In the genomic region with DNA sequence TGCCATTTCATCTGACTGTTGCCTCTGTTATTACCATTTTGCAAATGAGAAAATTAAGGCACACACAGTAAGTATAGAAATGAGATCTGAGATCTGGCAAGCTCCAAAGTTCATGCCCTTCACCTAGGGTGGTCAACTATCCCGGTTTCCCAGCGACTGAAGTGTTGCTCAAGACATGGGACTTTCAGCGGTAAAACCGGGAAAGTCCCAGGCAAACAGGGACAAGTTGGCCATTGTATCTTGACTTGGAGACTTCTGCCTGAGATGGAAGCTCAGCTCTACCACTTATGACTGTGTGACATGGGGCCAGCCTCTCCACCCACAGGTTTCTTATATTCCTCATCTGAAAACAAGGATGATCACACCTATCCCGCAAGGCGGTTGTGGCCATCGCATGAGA, we compare ENCODE assay signal across 23 cellular contexts. TPM values are rescaled to one million over a fixed set of nuclear protein-coding genes. Genes with fewer than 3 reads are reported as not detected.
A peak's percentile ranks its signal among the peaks of the same experiment; 100 is the strongest.
DNase-seq lines count a peak whose midpoint lies in the region; FAIRE-seq and TF ChIP-seq lines count a peak whose summit lies in the region.
"Had no signal": no experiment of that assay in that cellular context is flagged by ENCODE, and none has a peak within 500 bp of the region (broad histone marks: within the 10 kb centered on the region; RNA-seq: fewer than 3 reads in every experiment).

No MANE protein-coding gene starts in this region.

- intact Hi-C loops in mammary epithelial cell (cut with micrococcal nuclease), result no loop called here
- intact Hi-C loops in breast epithelium (cut with DNase I; ENCODE audit: low total_unique reads), result no loop called here

- no peak for TF ChIP-seq CTCF in mammary epithelial cell (conservative IDR thresholded peaks at IDR 0.05 in 1 of 2, IDR thresholded peaks at IDR 0.05 in 1 of 2; ENCODE audit: extremely low read depth in 1 of 2, insufficient read depth in 1 of 2, low read depth in 1 of 2, low read length in 2 of 2)
- no peak for TF ChIP-seq CTCF in breast epithelium (IDR thresholded peaks at IDR 0.05)
- no peak for TF ChIP-seq CTCF in H1 (IDR thresholded peaks at IDR 0.05; ENCODE audit: control extremely low read depth in 1 of 3, insufficient read depth in 1 of 3, low read depth in 1 of 3, low read length in 3 of 3)
- no peak for TF ChIP-seq CTCF in SK-N-SH (IDR thresholded peaks at IDR 0.05)

- 36% methylated on average over 7 of the region's 7 CpGs for WGBS in mammary epithelial cell (ENCODE audit: low coverage, missing lambda C conversion rate)
- 97% methylated on average over 7 of the region's 7 CpGs; no CpG with 5 or more reads in 1 of the 2 experiments for WGBS in H1 (ENCODE audit: extremely low coverage in 1 of 2, insufficient coverage in 1 of 2, insufficient read length in 1 of 2, insufficient replicate concordance in 2 of 2, low coverage in 1 of 2, low lambda C conversion rate in 2 of 2, missing lambda C conversion rate in 1 of 2), 2 experiments
- no CpG with 5 or more reads among the region's 7 CpGs for WGBS in neuronal stem cell (ENCODE audit: extremely low coverage in 2 of 2, insufficient read length in 2 of 2, insufficient replicate concordance in 1 of 2), 2 donors
- WGBS in SK-N-SH (ENCODE audit: low lambda C conversion rate), result 98% methylated on average over 7 of the region's 7 CpGs

- H3K18ac ChIP-seq in H1 (ENCODE audit: extremely low read depth, low read length) (no peak overlapping the region), neuronal stem cell (ENCODE audit: low read length) (no peak overlapping the region)

- dilution Hi-C loops in mammary epithelial cell (cut with HindIII; ENCODE audit: low sequenced_read_pairs), result no loop called here

- no peak overlapping the region for H3K4me2 ChIP-seq in mammary epithelial cell (ENCODE audit: insufficient read depth, low read depth, low read length)
- H3K4me2 ChIP-seq in H1 (ENCODE audit: insufficient read depth in 1 of 2, low read depth in 2 of 2, low read length in 2 of 2), result no peak overlapping the region
- H3K4me2 ChIP-seq in neuronal stem cell (ENCODE audit: insufficient read depth, low read length, poor library complexity, severe bottlenecking), result no peak overlapping the region
- H3K4me2 ChIP-seq in SK-N-SH, result no peak overlapping the region
- H3K4me2 ChIP-seq: BLaER1 had no signal

- H2AFZ ChIP-seq in mammary epithelial cell (ENCODE audit: low read depth, low read length) (no peak overlapping the region), H1 (ENCODE audit: low read length) (no peak overlapping the region), neuronal stem cell (ENCODE audit: low read length) (no peak overlapping the region), SK-N-SH (ENCODE audit: low read depth) (no peak overlapping the region)

- H3K79me2 ChIP-seq in mammary epithelial cell (ENCODE audit: insufficient read depth, low read length) (no peaks in the 10 kb centered on the region), H1 (ENCODE audit: control insufficient read depth in 1 of 2, insufficient read depth in 2 of 2, low read length in 2 of 2) (no peaks in the 10 kb centered on the region), SK-N-SH (ENCODE audit: insufficient read depth) (no peaks in the 10 kb centered on the region)

- no peaks in the 10 kb centered on the region for H3K79me1 ChIP-seq in H1 (ENCODE audit: low read depth, low read length)
- H3K79me1 ChIP-seq in neuronal stem cell (ENCODE audit: low read depth, low read length), result no peaks in the 10 kb centered on the region

- FAIRE-seq in H1 (lab: Jason Lieb, UNC), result no peak
- FAIRE-seq: A204.1, GM12891, GM18507 had no signal

- in situ Hi-C loops in mammary epithelial cell (cut with MboI; ENCODE audit: low sequenced_read_pairs in 2 of 2), result no loop called here

- H3K4ac ChIP-seq in H1 (replicated peaks; ENCODE audit: insufficient read length, low read depth, low read length) (no peak overlapping the region), neuronal stem cell (ENCODE audit: low read length) (no peak overlapping the region)

- H3K9ac ChIP-seq in mammary epithelial cell (ENCODE audit: insufficient read depth, low read length) (no peak overlapping the region), H1 (replicated peaks in 1 of 4; ENCODE audit: extremely low read depth in 1 of 4, low read depth in 3 of 4, low read length in 3 of 4) (no peak overlapping the region), neuronal stem cell (ENCODE audit: low read depth, low read length, poor library complexity) (no peak overlapping the region), SK-N-SH (no peak overlapping the region)
- H3K9ac ChIP-seq: BLaER1 had no signal

- H2BK12ac ChIP-seq in H1 (ENCODE audit: low read depth, low read length) (no peak overlapping the region), neuronal stem cell (ENCODE audit: low read length) (no peak overlapping the region)

- no peak overlapping the region for H2BK120ac ChIP-seq in H1 (replicated peaks; ENCODE audit: low read depth, low read length)
- H2BK120ac ChIP-seq in neuronal stem cell (ENCODE audit: low read depth, low read length), result no peak overlapping the region

- H2BK15ac ChIP-seq in H1 (ENCODE audit: low read length), result no peak overlapping the region
- H2BK15ac ChIP-seq in neuronal stem cell (ENCODE audit: low read length), result no peak overlapping the region

- no peak overlapping the region for H4K5ac ChIP-seq in H1 (ENCODE audit: insufficient read length, low read depth, low read length)

- peaks cover 7% of the 10 kb centered on the region for H3K4me1 ChIP-seq in mammary epithelial cell (ENCODE audit: insufficient read depth, low read length)
- H3K4me1 ChIP-seq in breast epithelium, result no peaks in the 10 kb centered on the region
- peaks cover 0 to 7% (median 1%) of the 10 kb centered on the region in 4 experiments; a peak in 3 of 7 replicates for H3K4me1 ChIP-seq in H1 (replicated peaks in 1 of 4; ENCODE audit: control insufficient read depth in 3 of 4, insufficient read depth in 4 of 4, low read length in 3 of 4)
- H3K4me1 ChIP-seq in neuronal stem cell (ENCODE audit: control insufficient read depth in 2 of 2, insufficient read depth in 1 of 2, low read depth in 1 of 2, low read length in 2 of 2), result peaks cover 0 to 9% of the 10 kb centered on the region in 2 donors
- peaks cover 12 to 13% of the 10 kb centered on the region in 2 experiments for H3K4me1 ChIP-seq in SK-N-SH (ENCODE audit: control insufficient read depth in 1 of 2, insufficient read depth in 2 of 2, low read depth in 1 of 2, low read length in 1 of 2)
- H3K4me1 ChIP-seq: BLaER1 had no signal

- no peak overlapping the region for H2BK5ac ChIP-seq in H1 (ENCODE audit: low read depth, low read length)
- H2BK5ac ChIP-seq in neuronal stem cell (ENCODE audit: low read length), result no peak overlapping the region

- no peaks in the 10 kb centered on the region for H3K27me3 ChIP-seq in mammary epithelial cell (ENCODE audit: insufficient read depth, low read length)
- H3K27me3 ChIP-seq in breast epithelium, result no peaks in the 10 kb centered on the region
- H3K27me3 ChIP-seq in H1 (replicated peaks in 1 of 4; ENCODE audit: control insufficient read depth in 3 of 4, extremely low read depth in 1 of 4, insufficient read depth in 3 of 4, low read length in 3 of 4), result no peaks in the 10 kb centered on the region
- H3K27me3 ChIP-seq in neuronal stem cell (ENCODE audit: control insufficient read depth in 3 of 3, insufficient read depth in 3 of 3, low read depth in 1 of 3, low read length in 3 of 3), result peaks cover 0 to 20% (median 0%) of the 10 kb centered on the region in 3 experiments
- H3K27me3 ChIP-seq in SK-N-SH (ENCODE audit: insufficient read depth), result no peaks in the 10 kb centered on the region
- H3K27me3 ChIP-seq: BLaER1 had no signal

- TF ChIP-seq EP300 in H1 (IDR thresholded peaks at IDR 0.05; ENCODE audit: borderline replicate concordance in 1 of 2, low read depth in 2 of 2, low read length in 2 of 2) (no peak), SK-N-SH (IDR thresholded peaks at IDR 0.05; ENCODE audit: borderline replicate concordance in 1 of 2, low read depth in 1 of 2, low read length in 1 of 2) (no peak)

- H3K9me2 ChIP-seq in SK-N-SH, result no peaks in the 10 kb centered on the region

- H3K4me3 ChIP-seq in mammary epithelial cell (replicated peaks in 1 of 3; ENCODE audit: insufficient read depth in 1 of 3, low read depth in 2 of 3, low read length in 3 of 3), result no peak overlapping the region
- H3K4me3 ChIP-seq in breast epithelium, result no peak overlapping the region
- no peak overlapping the region for H3K4me3 ChIP-seq in H1 (ENCODE audit: extremely low read depth in 1 of 4, insufficient read depth in 2 of 4, low read depth in 3 of 4, low read length in 4 of 4)
- H3K4me3 ChIP-seq in neuronal stem cell (ENCODE audit: low read length in 2 of 2), result no peak overlapping the region
- H3K4me3 ChIP-seq in SK-N-SH (ENCODE audit: low read depth in 2 of 2, low read length in 1 of 2), result no peak overlapping the region
- H3K4me3 ChIP-seq: BLaER1 had no signal

- CTCF ChIA-PET in mammary epithelial cell (lab: Charles Lee; ENCODE audit: low non-redundant PET) (no interaction called here), H1 (lab: Charles Lee; ENCODE audit: partially characterized antibody) (interaction anchor here (0.8 to 4.3 kb wide), 6 partner anchors 10 to 203 kb away, joined by 3 to 24 read pairs (median 4); no protein-coding TSS in a partner anchor), SK-N-SH (lab: Yijun Ruan, JAX) (interaction anchor here (1.4 kb wide), 1 partner anchor 28 kb away, joined by 3 read pairs; no protein-coding TSS in a partner anchor)

- H4K8ac ChIP-seq in H1 (ENCODE audit: extremely low read depth, insufficient read depth, low read length), result no peak overlapping the region
- no peak overlapping the region for H4K8ac ChIP-seq in neuronal stem cell (ENCODE audit: low read depth, low read length)

- POLR2A ChIA-PET in H1 (lab: Charles Lee; ENCODE audit: partially characterized antibody), result interaction anchor here (0.8 to 2.9 kb wide), 4 partner anchors 16 to 60 kb away, joined by 3 to 15 read pairs (median 5); a partner anchor contains a TSS
- POLR2A ChIA-PET in SK-N-SH (lab: Yijun Ruan, JAX), result no interaction called here

- H3K36me3 ChIP-seq in mammary epithelial cell (ENCODE audit: insufficient read depth, low read length) (no peaks in the 10 kb centered on the region), breast epithelium (no peaks in the 10 kb centered on the region), H1 (ENCODE audit: control insufficient read depth in 2 of 4, insufficient read depth in 4 of 4, low read length in 3 of 4) (no peaks in the 10 kb centered on the region), neuronal stem cell (replicated peaks in 1 of 2; ENCODE audit: control insufficient read depth in 2 of 2, insufficient read depth in 2 of 2, low read length in 2 of 2) (no peaks in the 10 kb centered on the region), SK-N-SH (replicated peaks in 1 of 2; ENCODE audit: control insufficient read depth in 1 of 2, insufficient read depth in 2 of 2, low read length in 1 of 2) (no peaks in the 10 kb centered on the region)
- H3K36me3 ChIP-seq: BLaER1 had no signal

- H3K23ac ChIP-seq in H1 (ENCODE audit: insufficient read length), result no peak overlapping the region
- H3K23ac ChIP-seq in neuronal stem cell (ENCODE audit: low read depth, low read length, poor library complexity), result no peak overlapping the region

- no TSS peak for BruUV-seq in mammary epithelial cell (replicated peaks; lab: Mats Ljungman, UMichigan)

- H3K23me2 ChIP-seq in H1 (ENCODE audit: low read depth, low read length), result no peaks in the 10 kb centered on the region

- no peak overlapping the region for H2BK20ac ChIP-seq in H1 (ENCODE audit: low read length)

- DNase-seq in mammary epithelial cell (peak; percentile 68), breast epithelium (ENCODE audit: low spot score in 2 of 2) (no peak), H1 (ENCODE audit: low read depth in 1 of 2, low spot score in 2 of 2) (no peak), neuronal stem cell (ENCODE audit: low spot score) (no peak), EL (no peak), nucleus accumbens (lab: John Stamatoyannopoulos, UW) (no peak), NCI-H774 (lab: John Stamatoyannopoulos, UW) (no peak), SK-N-SH (no peak)
- DNase-seq: Caco-2; CD4-positive, CD25-positive, alpha-beta regulatory T cell; CD8-positive, alpha-beta T cell; DMS153; DND-41; GF-D8; GOT3; H7; HCEC 1CT had no signal

- no peak overlapping the region for H3K56ac ChIP-seq in H1 (replicated peaks; ENCODE audit: insufficient read length, low read depth, low read length)

- no peak overlapping the region for H4K91ac ChIP-seq in H1 (replicated peaks; ENCODE audit: insufficient read length, low read length)
- H4K91ac ChIP-seq in neuronal stem cell (ENCODE audit: low read depth, low read length, poor library complexity), result no peak overlapping the region

- peaks cover 30% of the 10 kb centered on the region for H3F3A ChIP-seq in SK-N-SH (replicated peaks; ENCODE audit: insufficient read depth)

- 0 out of 2 replicates have a peak overlapping the region, but pooled peaks have one; percentile 29 for H2AK5ac ChIP-seq in H1 (ENCODE audit: low read depth, low read length)
- H2AK5ac ChIP-seq in neuronal stem cell (ENCODE audit: low read depth, low read length), result no peak overlapping the region

- TF ChIP-seq RAD21 in H1 (IDR thresholded peaks at IDR 0.05 in 1 of 2, conservative IDR thresholded peaks at IDR 0.05 in 1 of 2; ENCODE audit: low read depth in 2 of 2, low read length in 2 of 2) (no peak), SK-N-SH (IDR thresholded peaks at IDR 0.05; ENCODE audit: low read length) (no peak)

- TF ChIP-seq POLR2A in breast epithelium (IDR thresholded peaks at IDR 0.05) (no peak), H1 (IDR thresholded peaks at IDR 0.05; ENCODE audit: control extremely low read depth in 1 of 2, low read depth in 2 of 2, low read length in 2 of 2) (no peak)

- H4K20me1 ChIP-seq in mammary epithelial cell (ENCODE audit: insufficient read depth, low read length) (no peaks in the 10 kb centered on the region), H1 (replicated peaks in 1 of 2; ENCODE audit: control insufficient read depth in 1 of 2, insufficient read depth in 2 of 2, low read length in 2 of 2) (no peaks in the 10 kb centered on the region), SK-N-SH (ENCODE audit: insufficient read depth) (no peaks in the 10 kb centered on the region)
- H4K20me1 ChIP-seq: BLaER1 had no signal

- H3K14ac ChIP-seq in H1 (ENCODE audit: insufficient read length) (no peak overlapping the region), neuronal stem cell (ENCODE audit: low read length) (peak overlapping the region; percentile 22)

- no peaks in the 10 kb centered on the region for H3K9me3 ChIP-seq in mammary epithelial cell (replicated peaks; ENCODE audit: insufficient read depth, low read length)
- H3K9me3 ChIP-seq in breast epithelium, result no peaks in the 10 kb centered on the region
- H3K9me3 ChIP-seq in H1 (ENCODE audit: insufficient read depth in 2 of 2, low read depth in 1 of 2, low read length in 1 of 2), result no peaks in the 10 kb centered on the region
- H3K9me3 ChIP-seq in neuronal stem cell (replicated peaks in 1 of 2; ENCODE audit: control insufficient read depth in 2 of 2, insufficient read depth in 1 of 2, low read depth in 1 of 2, low read length in 2 of 2), result no peaks in the 10 kb centered on the region
- H3K9me3 ChIP-seq in SK-N-SH, result no peaks in the 10 kb centered on the region
- H3K9me3 ChIP-seq: BLaER1, Caco-2 had no signal

- H3K27ac ChIP-seq in mammary epithelial cell (ENCODE audit: insufficient read depth, low read depth, low read length), result no peak overlapping the region
- no peak overlapping the region for H3K27ac ChIP-seq in breast epithelium
- H3K27ac ChIP-seq in H1 (ENCODE audit: low read depth, low read length), result no peak overlapping the region
- no peak overlapping the region for H3K27ac ChIP-seq in neuronal stem cell (replicated peaks; ENCODE audit: low read length)
- H3K27ac ChIP-seq in SK-N-SH (ENCODE audit: low read depth in 2 of 2, low read length in 1 of 2), result peak overlapping the region in 1 of 2 experiments; percentile 84; a peak in 1 of 4 replicates
- H3K27ac ChIP-seq: 22Rv1, BLaER1, C4-2B had no signal

RNA-seq across cellular contexts. Expression of a gene that starts 55.6 kb away (rescaled TPM):
- 1,000 to 10,000 TPM in 1 of 2 donors, 100 to 1,000 TPM in 1; 463 to 1,538 TPM for total RNA-seq in mammary epithelial cell
- 241 TPM for polyA plus RNA-seq in mammary epithelial cell
- 182 TPM for polyA minus RNA-seq in mammary epithelial cell
- total RNA-seq in breast epithelium, result 100 to 1,000 TPM; 333 to 609 (median 575) TPM
- 571 and 579 TPM in 2 replicates for total RNA-seq in H1 (2021; fragmentation: NEBNext Ultra II Directional; extraction: Animal tissue kit (Norgen Biotek cat#: 25700))
- 246 and 258 TPM in 2 replicates for polyA plus RNA-seq in H1 (2011; rRNA removed)
- polyA plus RNA-seq in H1 (2011; cell fraction: cytosol; rRNA removed), result 481 TPM
- polyA plus RNA-seq in H1 (2011; cell fraction: nucleus; rRNA removed), result 537 TPM
- 409 to 588 TPM (median 457 TPM) in 4 replicates for polyA plus RNA-seq in H1 (2012, experiment 1 of 2)
- 113 TPM for polyA plus RNA-seq in H1 (2012, experiment 2 of 2)
- polyA plus RNA-seq in H1 (2013, experiment 1 of 2), result 292 TPM
- 291 TPM for polyA plus RNA-seq in H1 (2013, experiment 2 of 2)
- polyA minus RNA-seq in H1 (2011; rRNA and poly(A)+ RNA removed), result 221 and 265 TPM in 2 replicates
- polyA minus RNA-seq in H1 (2011; cell fraction: cytosol; rRNA and poly(A)+ RNA removed), result 225 TPM
- 741 TPM for polyA minus RNA-seq in H1 (2011; cell fraction: nucleus; rRNA and poly(A)+ RNA removed)
- 1,430 TPM for polyA plus RNA-seq in neuronal stem cell (2013, experiment 1 of 2)
- polyA plus RNA-seq in neuronal stem cell (2013, experiment 2 of 2), result 1,425 TPM
- 1,371 and 1,764 TPM in 2 replicates for polyA plus RNA-seq in SK-N-SH (2012; rRNA removed)
- 1,590 and 2,049 TPM in 2 replicates for polyA plus RNA-seq in SK-N-SH (2012; cell fraction: cytosol; rRNA removed)
- 2,523 and 2,991 TPM in 2 replicates for polyA plus RNA-seq in SK-N-SH (2012; cell fraction: nucleus; rRNA removed)
